In genomic region chr3:71510485-71510884, GRCh38 we compare ENCODE assay signal across 8 cellular contexts.
DNase-seq lines count a peak whose midpoint lies in the region; ATAC-seq, FAIRE-seq and TF ChIP-seq lines count a peak whose summit lies in the region.

No MANE protein-coding gene starts in this region.

- peak; percentile 56 for TF ChIP-seq CTCF in AG04449 (IDR thresholded peaks at IDR 0.05; ENCODE audit: insufficient read depth, low read length, missing control alignments)
- TF ChIP-seq CTCF in activated CD8-positive, alpha-beta T cell treated with anti-CD3 and anti-CD28 coated beads for 36 hours (IDR thresholded peaks at IDR 0.05) = no peak

- no peaks in the 10 kb centered on the region for H3K9me3 Mint-ChIP-seq in activated CD8-positive, alpha-beta T cell treated with anti-CD3 and anti-CD28 coated beads for 36 hours

- H3K4me3 Mint-ChIP-seq in activated CD8-positive, alpha-beta T cell treated with anti-CD3 and anti-CD28 coated beads for 36 hours = no peak overlapping the region

- peaks cover 2% of the 10 kb centered on the region for H3K36me3 Mint-ChIP-seq in activated CD8-positive, alpha-beta T cell treated with anti-CD3 and anti-CD28 coated beads for 36 hours (ENCODE audit: low read depth)

- no peaks in the 10 kb centered on the region for H3K27me3 Mint-ChIP-seq in activated CD8-positive, alpha-beta T cell treated with anti-CD3 and anti-CD28 coated beads for 36 hours

- ATAC-seq in activated CD8-positive, alpha-beta T cell treated with anti-CD3 and anti-CD28 coated beads for 36 hours = no peak
- ATAC-seq in HG03139 (IDR thresholded peaks at IDR 0.05; ENCODE audit: unreplicated experiment) (no peak), GM19035 (IDR thresholded peaks at IDR 0.05; ENCODE audit: unreplicated experiment) (no peak), HG03432 (IDR thresholded peaks at IDR 0.05; ENCODE audit: unreplicated experiment) (no peak)

- H3K4me1 Mint-ChIP-seq in activated CD8-positive, alpha-beta T cell treated with anti-CD3 and anti-CD28 coated beads for 36 hours (ENCODE audit: low read depth) = peaks cover 24% of the 10 kb centered on the region

- no peak for FAIRE-seq in HTR-8/SVneo (lab: Jason Lieb, UNC)
- peak; percentile 27 for FAIRE-seq in islet of Langerhans (lab: Jason Lieb, UNC)

- H3K27ac Mint-ChIP-seq in activated CD8-positive, alpha-beta T cell treated with anti-CD3 and anti-CD28 coated beads for 36 hours = peak overlapping the region; percentile 31

- no peak overlapping the region for H3K4me3 ChIP-seq in AG04449 (ENCODE audit: low read depth, low read length)

- POLR2A ChIA-PET in AG04449 (lab: Yijun Ruan, JAX) = interaction anchor here (0.5 to 3.7 kb wide), 9 partner anchors 14 to 408 kb away, joined by 3 to 30 read pairs (median 5); partner anchors contain the start of gene FOXP1
- POLR2A ChIA-PET in activated CD8-positive, alpha-beta T cell treated with anti-CD3 and anti-CD28 coated beads for 36 hours (lab: Charles Lee) = interaction anchor here (0.9 to 1.8 kb wide), 4 partner anchors 15 to 138 kb away, joined by 3 to 4 read pairs (median 3); no protein-coding TSS in a partner anchor

- intact Hi-C loops in activated CD8-positive, alpha-beta T cell treated with anti-CD3 and anti-CD28 coated beads for 36 hours (cut with micrococcal nuclease) = no loop called here

- CTCF ChIA-PET in AG04449 (lab: Yijun Ruan, JAX) = interaction anchor here (0.7 to 2.9 kb wide), 10 partner anchors 12 to 171 kb away, joined by 3 to 14 read pairs (median 4); no protein-coding TSS in a partner anchor
- CTCF ChIA-PET in activated CD8-positive, alpha-beta T cell treated with anti-CD3 and anti-CD28 coated beads for 36 hours (lab: Charles Lee) = interaction anchor here (0.8 to 1.8 kb wide), 6 partner anchors 12 to 114 kb away, joined by 3 to 14 read pairs (median 4); no protein-coding TSS in a partner anchor

- peak; percentile 52 for DNase-seq in AG04449 (ENCODE audit: low read depth, low spot score)
- peak; percentile 24 for DNase-seq in HTR-8/SVneo (ENCODE audit: insufficient read length, low spot score)
- no peak for DNase-seq in activated CD8-positive, alpha-beta T cell treated with anti-CD3 and anti-CD28 coated beads for 36 hours
- DNase-seq in Ammon's horn (ENCODE audit: low spot score) = no peak

Comparison
In these comparisons a context has a peak if more than half of its experiments do, and no peak if none do; other contexts are left out.
1. DNase-seq: peak in AG04449 (single experiment) and HTR-8/SVneo (single experiment); none in activated CD8-positive, alpha-beta T cell treated with anti-CD3 and anti-CD28 coated beads for 36 hours (single experiment) and Ammon's horn (single experiment).